Comparison of ENCODE assay signal across 11 cellular contexts in genomic region chr9:110254500-110254899, GRCh38. TPM values are rescaled to one million over a fixed set of nuclear protein-coding genes. Genes with fewer than 3 reads are reported as not detected.
DNase-seq lines count a peak whose midpoint lies in the region; ATAC-seq and TF ChIP-seq lines count a peak whose summit lies in the region.
"Had no signal": no experiment of that assay in that cellular context is flagged by ENCODE, and none has a peak within 500 bp of the region (broad histone marks: within the 10 kb centered on the region; RNA-seq: fewer than 3 reads in every experiment).

No MANE protein-coding gene starts in this region.

- intact Hi-C loops in Caco-2 (cut with micrococcal nuclease; ENCODE audit: unreplicated experiment) (loop anchor here (2.0 kb wide), 1 partner anchor 44 kb away; no protein-coding TSS in a partner anchor), PC-9 (cut with micrococcal nuclease; ENCODE audit: unreplicated experiment) (no loop called here)

- H3K36me3 Mint-ChIP-seq in Caco-2 (ENCODE audit: insufficient read depth, unreplicated experiment) = peaks cover 60% of the 10 kb centered on the region

- peak overlapping the region; percentile 99 for H3K27ac Mint-ChIP-seq in Caco-2 (ENCODE audit: unreplicated experiment)

- peaks cover 58% of the 10 kb centered on the region for H4K20me1 ChIP-seq in PC-9 (ENCODE audit: insufficient read depth)

- H3K27ac ChIP-seq in PC-9 = peak overlapping the region; percentile 99
- peak overlapping the region; percentile 52 to 79 for H3K27ac ChIP-seq in esophagus (ENCODE audit: low read depth in 2 of 2, low read length in 1 of 2)
- H3K27ac ChIP-seq in parathyroid adenoma = no peak overlapping the region

- peaks cover 35% of the 10 kb centered on the region for H3K4me1 Mint-ChIP-seq in Caco-2 (ENCODE audit: low read depth, unreplicated experiment)

- no peak overlapping the region for H3K9ac ChIP-seq in parathyroid adenoma

- BruUV-seq in Caco-2 (replicated peaks; lab: Mats Ljungman, UMichigan) (TSS peak; percentile 20), PC-9 (replicated peaks; lab: Mats Ljungman, UMichigan) (TSS peak; percentile 19)

- DNase-seq in Caco-2 (no peak), PC-9 (no peak), foreskin melanocyte (no peak), anterior cingulate cortex (lab: John Stamatoyannopoulos, UW) (no peak)
- DNase-seq: activated gamma-delta T cell; NCI-H187; stimulated activated CD4-positive, alpha-beta T cell treated with anti-CD3 and anti-CD28 coated beads, Interleukin-4, amount 100 ng/mL, for 1 hour had no signal

- H3K27me3 Mint-ChIP-seq in Caco-2 (ENCODE audit: insufficient read depth, unreplicated experiment) = no peaks in the 10 kb centered on the region

- peaks cover 55% of the 10 kb centered on the region for H3F3A ChIP-seq in PC-9 (ENCODE audit: insufficient read depth, low read depth)

- H3K9me3 ChIP-seq in Caco-2 (no peaks in the 10 kb centered on the region), PC-9 (ENCODE audit: insufficient read depth, low read depth) (no peaks in the 10 kb centered on the region), esophagus (ENCODE audit: control insufficient read depth in 2 of 2, insufficient read depth in 1 of 2, low read depth in 1 of 2, low read length in 1 of 2) (peaks cover 0 to 2% of the 10 kb centered on the region in 2 donors), parathyroid adenoma (ENCODE audit: control insufficient read depth, low read length) (no peaks in the 10 kb centered on the region)

- TF ChIP-seq CTCF in Caco-2 (IDR thresholded peaks at IDR 0.05; ENCODE audit: insufficient read depth in 1 of 2, low read depth in 1 of 2, low read length in 1 of 2, severe bottlenecking in 1 of 2, unreplicated experiment in 1 of 2) (no peak), PC-9 (conservative IDR thresholded peaks at IDR 0.05) (no peak), parathyroid adenoma (IDR thresholded peaks at IDR 0.05) (no peak)

- 54 to 61% methylated on average over 2 of the region's 2 CpGs for WGBS in esophagus, 2 donors

- peak overlapping the region; percentile 98 for H3K4me3 Mint-ChIP-seq in Caco-2 (ENCODE audit: unreplicated experiment)

- CTCF ChIA-PET in Caco-2 (lab: Charles Lee) (no interaction called here), PC-9 (lab: Charles Lee) (no interaction called here)

- H3K27me3 ChIP-seq in Caco-2 (replicated peaks; ENCODE audit: control insufficient read depth, insufficient read depth, low read length) = no peaks in the 10 kb centered on the region
- no peaks in the 10 kb centered on the region for H3K27me3 ChIP-seq in PC-9 (ENCODE audit: insufficient read depth, low read depth)
- no peaks in the 10 kb centered on the region for H3K27me3 ChIP-seq in esophagus (ENCODE audit: control insufficient read depth in 1 of 2, insufficient read depth in 2 of 2, low read length in 2 of 2)
- H3K27me3 ChIP-seq in parathyroid adenoma (ENCODE audit: control insufficient read depth, insufficient read depth, low read length) = no peaks in the 10 kb centered on the region

- POLR2A ChIA-PET in Caco-2 (lab: Charles Lee) = no interaction called here
- POLR2A ChIA-PET in PC-9 (lab: Charles Lee; ENCODE audit: unreplicated experiment) = interaction anchor here (0.6 kb wide), 1 partner anchor 1160 kb away, joined by 4 read pairs; no protein-coding TSS in a partner anchor

- no peak for ATAC-seq in GM21717 (IDR thresholded peaks at IDR 0.05; ENCODE audit: unreplicated experiment)
- ATAC-seq in HG02610 (IDR thresholded peaks at IDR 0.05; ENCODE audit: unreplicated experiment) = no peak

- peak overlapping the region; percentile 96 for H3K4me3 ChIP-seq in Caco-2 (ENCODE audit: low read depth, low read length)
- H3K4me3 ChIP-seq in PC-9 = peak overlapping the region; percentile 79
- peak overlapping the region; percentile 30 to 64 for H3K4me3 ChIP-seq in esophagus (ENCODE audit: low read depth in 1 of 2, low read length in 2 of 2)
- no peak overlapping the region for H3K4me3 ChIP-seq in parathyroid adenoma (ENCODE audit: low read depth, low read length)

- no peaks in the 10 kb centered on the region for H3K9me2 ChIP-seq in PC-9 (ENCODE audit: insufficient read depth)

- peak overlapping the region; percentile 91 for H3K4me2 ChIP-seq in PC-9
- H3K4me2 ChIP-seq in parathyroid adenoma (ENCODE audit: low read length) = peak overlapping the region; percentile 72

- H3K79me2 ChIP-seq in PC-9 (ENCODE audit: low read depth) (peaks cover 90% of the 10 kb centered on the region), parathyroid adenoma (no peaks in the 10 kb centered on the region)

- H3K36me3 ChIP-seq in Caco-2 (ENCODE audit: control insufficient read depth, insufficient read depth, low read length) (no peaks in the 10 kb centered on the region), PC-9 (ENCODE audit: low read depth) (peaks cover 40% of the 10 kb centered on the region), esophagus (ENCODE audit: control insufficient read depth in 2 of 2, insufficient read depth in 2 of 2, low read length in 1 of 2) (peaks cover 0 to 7% of the 10 kb centered on the region in 2 donors), parathyroid adenoma (ENCODE audit: control insufficient read depth, insufficient read depth, low read length) (no peaks in the 10 kb centered on the region)

- H3K4me1 ChIP-seq in Caco-2 (peaks cover 52% of the 10 kb centered on the region), PC-9 (replicated peaks; ENCODE audit: insufficient read depth) (peaks cover 61% of the 10 kb centered on the region), esophagus (ENCODE audit: control insufficient read depth in 2 of 2, insufficient read depth in 2 of 2, low read length in 1 of 2) (peaks cover 0 to 4% of the 10 kb centered on the region in 2 donors), parathyroid adenoma (peaks cover 3% of the 10 kb centered on the region)

- H2AFZ ChIP-seq in PC-9 (no peak overlapping the region), parathyroid adenoma (no peak overlapping the region)

- H3K9me3 Mint-ChIP-seq in Caco-2 (ENCODE audit: unreplicated experiment) = no peaks in the 10 kb centered on the region

RNA-seq across cellular contexts. Expression of gene TXN, which starts 1.8 kb away (rescaled TPM):
- total RNA-seq in Caco-2 (2022) (446 and 476 TPM in 2 replicates), PC-9 (2021) (1,110 and 1,260 TPM in 2 replicates)
- polyA plus RNA-seq in esophagus = 1,000 to 10,000 TPM; 1,229 to 1,425 TPM

RNA-seq across cellular contexts. Expression of gene C9orf152, which starts 46.5 kb away (rescaled TPM):
- total RNA-seq in Caco-2 (2022) (0.36 and 0.42 TPM in 2 replicates), PC-9 (2021) (0.23 and 0.74 TPM in 2 replicates)
- polyA plus RNA-seq in esophagus = 1 to 10 TPM in 1 of 2 donors, under 1 TPM in 1; 0.86 to 1.3 TPM
